11 cellular contexts compared by ENCODE assay signal in the genomic region with DNA sequence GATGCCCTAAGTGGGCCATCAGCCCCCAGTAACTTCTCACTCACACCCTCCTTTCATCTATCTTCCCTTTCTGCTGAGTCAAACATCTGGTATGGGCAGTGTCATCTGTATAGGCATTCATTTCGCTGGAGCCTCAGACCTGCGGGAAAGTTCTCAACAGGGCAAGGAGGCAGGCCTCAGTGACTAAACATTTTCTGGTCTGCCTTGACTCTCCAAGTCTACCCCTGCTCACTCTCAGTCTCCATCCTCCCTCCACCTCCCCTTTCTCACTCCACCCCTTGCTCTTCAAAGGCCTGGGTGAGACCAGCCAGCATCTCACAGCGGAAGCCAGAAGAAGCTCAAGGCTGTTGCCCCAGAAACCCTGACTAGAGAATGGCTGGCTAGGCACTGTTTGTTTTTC.
DNase-seq lines count a peak whose midpoint lies in the region; ATAC-seq and TF ChIP-seq lines count a peak whose summit lies in the region.
"Had no signal": no experiment of that assay in that cellular context is flagged by ENCODE, and none has a peak within 500 bp of the region (broad histone marks: within the 10 kb centered on the region; RNA-seq: fewer than 3 reads in every experiment).

No MANE protein-coding gene starts in this region.

- no peaks in the 10 kb centered on the region for H3K27me3 ChIP-seq in brain microvascular endothelial cell (replicated peaks)

- H3K36me3 Mint-ChIP-seq in HFFc6 (ENCODE audit: low read depth): peaks cover 39% of the 10 kb centered on the region
- H3K36me3 Mint-ChIP-seq in mesothelial cell of epicardium: no peaks in the 10 kb centered on the region
- H3K36me3 Mint-ChIP-seq in T-helper 2 cell treated with Interferon-gamma antibody and Interleukin-4, amounts not matched to agents 5 μg/mL and 100 μg/mL, for 36 hours (ENCODE audit: low read depth): no peaks in the 10 kb centered on the region

- TF ChIP-seq CTCF in HFFc6 (IDR thresholded peaks at IDR 0.05) (no peak), brain microvascular endothelial cell (IDR thresholded peaks at IDR 0.05; ENCODE audit: low read depth, low read length, missing control alignments) (no peak), mesothelial cell of epicardium (IDR thresholded peaks at IDR 0.05; ENCODE audit: unreplicated experiment) (no peak)

- H3K9me3 Mint-ChIP-seq in HFFc6 (no peaks in the 10 kb centered on the region), mesothelial cell of epicardium (no peaks in the 10 kb centered on the region)
- no peaks in the 10 kb centered on the region for H3K9me3 Mint-ChIP-seq in T-helper 2 cell treated with Interferon-gamma antibody and Interleukin-4, amounts not matched to agents 5 μg/mL and 100 μg/mL, for 36 hours

- peak overlapping the region; percentile 44 for H3K27ac ChIP-seq in brain microvascular endothelial cell

- H3K27me3 Mint-ChIP-seq in HFFc6 (ENCODE audit: insufficient read depth): peaks cover 2% of the 10 kb centered on the region
- H3K27me3 Mint-ChIP-seq in mesothelial cell of epicardium (ENCODE audit: low read depth): no peaks in the 10 kb centered on the region
- peaks cover 21% of the 10 kb centered on the region for H3K27me3 Mint-ChIP-seq in T-helper 2 cell treated with Interferon-gamma antibody and Interleukin-4, amounts not matched to agents 5 μg/mL and 100 μg/mL, for 36 hours (ENCODE audit: low read depth)

- in situ Hi-C loops in ACHN (cut with HindIII; ENCODE audit: low pct_ligation_motif_present, low pct_unique_long_range_greater_than_20kb, low sequenced_read_pairs) (no loop called here), brain microvascular endothelial cell (cut with HindIII; ENCODE audit: low pct_ligation_motif_present, low sequenced_read_pairs) (no loop called here)

- H3K4me1 Mint-ChIP-seq in HFFc6 (ENCODE audit: low read depth) (peaks cover 71% of the 10 kb centered on the region), mesothelial cell of epicardium (peaks cover 25% of the 10 kb centered on the region)
- peaks cover 23% of the 10 kb centered on the region for H3K4me1 Mint-ChIP-seq in T-helper 2 cell treated with Interferon-gamma antibody and Interleukin-4, amounts not matched to agents 5 μg/mL and 100 μg/mL, for 36 hours (ENCODE audit: low read depth)

- no peak for ATAC-seq in GM18511 (IDR thresholded peaks at IDR 0.05; ENCODE audit: unreplicated experiment)
- no peak for ATAC-seq in HG02623 (IDR thresholded peaks at IDR 0.05; ENCODE audit: unreplicated experiment)
- ATAC-seq: esophagus mucosa had no signal

- H3K4me3 ChIP-seq in brain microvascular endothelial cell (ENCODE audit: low read depth, low read length): peak overlapping the region; percentile 69

- H3K27ac Mint-ChIP-seq in HFFc6 (peak overlapping the region; percentile 90), mesothelial cell of epicardium (no peak overlapping the region)
- H3K27ac Mint-ChIP-seq in T-helper 2 cell treated with Interferon-gamma antibody and Interleukin-4, amounts not matched to agents 5 μg/mL and 100 μg/mL, for 36 hours: no peak overlapping the region
- H3K27ac Mint-ChIP-seq: CD4-positive, alpha-beta memory T cell had no signal

- H3K36me3 ChIP-seq in brain microvascular endothelial cell (replicated peaks): no peaks in the 10 kb centered on the region
- H3K36me3 ChIP-seq: spleen had no signal

- H3K4me3 Mint-ChIP-seq in HFFc6 (peak overlapping the region; percentile 93), mesothelial cell of epicardium (peak overlapping the region; percentile 83)
- H3K4me3 Mint-ChIP-seq in T-helper 2 cell treated with Interferon-gamma antibody and Interleukin-4, amounts not matched to agents 5 μg/mL and 100 μg/mL, for 36 hours: no peak overlapping the region

- DNase-seq in ACHN: peak; percentile 46
- DNase-seq in HFFc6: peak; percentile 82
- peak; percentile 67 for DNase-seq in brain microvascular endothelial cell
- no peak for DNase-seq in mesothelial cell of epicardium (ENCODE audit: low spot score in 2 of 2, unreplicated experiment in 2 of 2)
- no peak for DNase-seq in KG1 (lab: John Stamatoyannopoulos, UW)
- no peak for DNase-seq in T-helper 2 cell treated with Interferon-gamma antibody and Interleukin-4, amounts not matched to agents 5 μg/mL and 100 μg/mL, for 36 hours (ENCODE audit: low spot score)
- DNase-seq: CD4-positive, alpha-beta memory T cell; spleen had no signal

Comparison
In these comparisons a context has a peak if more than half of its experiments do, and no peak if none do; other contexts are left out.
1. DNase-seq: peak in ACHN (single experiment), HFFc6 (single experiment) and brain microvascular endothelial cell (single experiment); none in mesothelial cell of epicardium (0 of 2), KG1 (single experiment) and T-helper 2 cell treated with Interferon-gamma antibody and Interleukin-4, amounts not matched to agents 5 μg/mL and 100 μg/mL, for 36 hours (single experiment).